In genomic region chr16:11683140-11683539, GRCh38 we compare ENCODE assay signal across 11 cellular contexts. TPM values are rescaled to one million over a fixed set of nuclear protein-coding genes. Genes with fewer than 3 reads are reported as not detected.
DNase-seq lines count a peak whose midpoint lies in the region; ATAC-seq and TF ChIP-seq lines count a peak whose summit lies in the region.
"Had no signal": no experiment of that assay in that cellular context is flagged by ENCODE, and none has a peak within 500 bp of the region (broad histone marks: within the 10 kb centered on the region; RNA-seq: fewer than 3 reads in every experiment).

No MANE protein-coding gene starts in this region.

- no peak for TF ChIP-seq CTCF in CD8-positive, alpha-beta T cell (IDR thresholded peaks at IDR 0.05)
- TF ChIP-seq CTCF in OCI-LY7 (conservative IDR thresholded peaks at IDR 0.05; ENCODE audit: low read length) (no peak), esophagus muscularis mucosa (IDR thresholded peaks at IDR 0.05) (no peak), sigmoid colon (IDR thresholded peaks at IDR 0.05) (no peak), PC-9 (conservative IDR thresholded peaks at IDR 0.05) (no peak)

- WGBS in esophagus muscularis mucosa: 83% methylated on average over 11 of the region's 11 CpGs
- WGBS in sigmoid colon, 2 donors: 87 to 88% methylated on average over 11 of the region's 11 CpGs

- no peak overlapping the region for H2AFZ ChIP-seq in OCI-LY7 (ENCODE audit: low read length)
- no peak overlapping the region for H2AFZ ChIP-seq in PC-9

- TF ChIP-seq EP300 in esophagus muscularis mucosa (IDR thresholded peaks at IDR 0.05) (no peak), sigmoid colon (IDR thresholded peaks at IDR 0.05) (no peak)

- no peaks in the 10 kb centered on the region for H3K9me3 Mint-ChIP-seq in CD8-positive, alpha-beta T cell

- H3K4me3 Mint-ChIP-seq in CD8-positive, alpha-beta T cell: no peak overlapping the region

- no peaks in the 10 kb centered on the region for H3K9me2 ChIP-seq in OCI-LY7 (ENCODE audit: insufficient read depth, low read length)
- no peaks in the 10 kb centered on the region for H3K9me2 ChIP-seq in PC-9 (ENCODE audit: insufficient read depth)

- H3F3A ChIP-seq in PC-9 (ENCODE audit: insufficient read depth, low read depth): peaks cover 4% of the 10 kb centered on the region; the same call in 1 of the 2 replicates

- no peak overlapping the region for H3K4me3 ChIP-seq in CD8-positive, alpha-beta T cell (ENCODE audit: low read depth, low read length)
- H3K4me3 ChIP-seq in OCI-LY7 (ENCODE audit: low read depth, low read length, poor library complexity, severe bottlenecking) (peak overlapping the region; percentile 59), esophagus muscularis mucosa (no peak overlapping the region), sigmoid colon (no peak overlapping the region), PC-9 (no peak overlapping the region)
- H3K4me3 ChIP-seq: dorsolateral prefrontal cortex had no signal

- H3K9me3 ChIP-seq in CD8-positive, alpha-beta T cell (ENCODE audit: low read length): no peaks in the 10 kb centered on the region
- H3K9me3 ChIP-seq in OCI-LY7 (ENCODE audit: low read length) (no peaks in the 10 kb centered on the region), esophagus muscularis mucosa (no peaks in the 10 kb centered on the region), sigmoid colon (no peaks in the 10 kb centered on the region), PC-9 (ENCODE audit: insufficient read depth, low read depth) (no peaks in the 10 kb centered on the region)

- no peak for DNase-seq in CD8-positive, alpha-beta T cell
- DNase-seq in OCI-LY7 (ENCODE audit: low spot score) (peak; percentile 68), esophagus muscularis mucosa (ENCODE audit: extremely low spot score) (no peak), sigmoid colon (peak; percentile 48), PC-9 (no peak), GM03348 (ENCODE audit: low spot score) (no peak)
- DNase-seq: activated CD4-positive, alpha-beta T cell treated with anti-CD3 and anti-CD28 coated beads, Interleukin-2, amount 50 U/mL, for 4 hours; dorsolateral prefrontal cortex; left colon; NCI-H1417 had no signal

- H3K27ac ChIP-seq in CD8-positive, alpha-beta T cell (ENCODE audit: low read depth, low read length): no peak overlapping the region
- H3K27ac ChIP-seq in OCI-LY7 (ENCODE audit: low read depth, low read length, poor library complexity, severe bottlenecking) (peak overlapping the region; percentile 98), esophagus muscularis mucosa (replicated peaks in 1 of 4) (peak overlapping the region; percentile 52 to 72 (median 68)), sigmoid colon (peak overlapping the region; percentile 5 to 76 (median 50)), PC-9 (no peak overlapping the region)

- peaks cover 12% of the 10 kb centered on the region for H3K36me3 ChIP-seq in CD8-positive, alpha-beta T cell (ENCODE audit: insufficient read depth, low read length)
- H3K36me3 ChIP-seq in OCI-LY7 (ENCODE audit: insufficient read depth, low read length) (peaks cover 73% of the 10 kb centered on the region), esophagus muscularis mucosa (peaks cover 17 to 86% (median 63%) of the 10 kb centered on the region in 4 donors), sigmoid colon (peaks cover 0 to 59% (median 29%) of the 10 kb centered on the region in 4 donors), PC-9 (ENCODE audit: low read depth) (peaks cover 32% of the 10 kb centered on the region)

- peaks cover 19% of the 10 kb centered on the region for H3K4me1 ChIP-seq in CD8-positive, alpha-beta T cell (ENCODE audit: insufficient read depth, low read length)
- H3K4me1 ChIP-seq in OCI-LY7 (ENCODE audit: insufficient read depth, low read length, poor library complexity, severe bottlenecking): peaks cover 100% of the 10 kb centered on the region
- H3K4me1 ChIP-seq in esophagus muscularis mucosa: peaks cover 57 to 84% (median 74%) of the 10 kb centered on the region in 4 donors
- peaks cover 0 to 60% (median 47%) of the 10 kb centered on the region in 4 donors for H3K4me1 ChIP-seq in sigmoid colon
- no peaks in the 10 kb centered on the region for H3K4me1 ChIP-seq in PC-9 (replicated peaks; ENCODE audit: insufficient read depth)

- peaks cover 43% of the 10 kb centered on the region for H3K4me1 Mint-ChIP-seq in CD8-positive, alpha-beta T cell (ENCODE audit: low read depth)

- no peaks in the 10 kb centered on the region for H4K20me1 ChIP-seq in OCI-LY7 (ENCODE audit: insufficient read depth, low read length)
- peaks cover 3% of the 10 kb centered on the region; the same call in 1 of the 2 replicates for H4K20me1 ChIP-seq in PC-9 (ENCODE audit: insufficient read depth)

- intact Hi-C loops in CD8-positive, alpha-beta T cell (cut with DNase I, micrococcal nuclease): no loop called here
- intact Hi-C loops in OCI-LY7 (cut with micrococcal nuclease; ENCODE audit: unreplicated experiment): loop anchor here (2.0 to 5.0 kb wide), 2 partner anchors 54 to 284 kb away; partner anchors contain the start of gene TNFRSF17
- intact Hi-C loops in esophagus muscularis mucosa (cut with DNase I): no loop called here
- intact Hi-C loops in sigmoid colon (cut with DNase I): no loop called here
- intact Hi-C loops in PC-9 (cut with micrococcal nuclease; ENCODE audit: unreplicated experiment): no loop called here

- ATAC-seq in CD8-positive, alpha-beta T cell: no peak
- no peak for ATAC-seq in GM18867 (IDR thresholded peaks at IDR 0.05; ENCODE audit: unreplicated experiment)

- CTCF ChIA-PET in CD8-positive, alpha-beta T cell (lab: Charles Lee): interaction anchor here (0.6 to 2.0 kb wide), 2 partner anchors 21 to 31 kb away, joined by 3 to 6 read pairs; no protein-coding TSS in a partner anchor
- CTCF ChIA-PET in OCI-LY7 (lab: Charles Lee; ENCODE audit: unreplicated experiment) (no interaction called here), PC-9 (lab: Charles Lee) (no interaction called here)

- POLR2A ChIA-PET in CD8-positive, alpha-beta T cell (lab: Charles Lee): no interaction called here
- POLR2A ChIA-PET in OCI-LY7 (lab: Charles Lee) (interaction anchor here (0.8 to 1.0 kb wide), 3 partner anchors 18 to 65 kb away, joined by 3 read pairs; no protein-coding TSS in a partner anchor), PC-9 (lab: Charles Lee; ENCODE audit: unreplicated experiment) (no interaction called here)

- BruUV-seq in OCI-LY7 (replicated peaks; lab: Mats Ljungman, UMichigan) (no TSS peak), PC-9 (replicated peaks; lab: Mats Ljungman, UMichigan) (no TSS peak)

- H3K27me3 Mint-ChIP-seq in CD8-positive, alpha-beta T cell (ENCODE audit: low read depth): no peaks in the 10 kb centered on the region

- H3K27me3 ChIP-seq in CD8-positive, alpha-beta T cell (ENCODE audit: insufficient read depth, low read length): no peaks in the 10 kb centered on the region
- H3K27me3 ChIP-seq in esophagus muscularis mucosa: no peaks in the 10 kb centered on the region
- no peaks in the 10 kb centered on the region for H3K27me3 ChIP-seq in sigmoid colon
- H3K27me3 ChIP-seq in PC-9 (ENCODE audit: insufficient read depth, low read depth): no peaks in the 10 kb centered on the region
- H3K27me3 ChIP-seq: dorsolateral prefrontal cortex had no signal

- TF ChIP-seq POLR2A in esophagus muscularis mucosa (IDR thresholded peaks at IDR 0.05; ENCODE audit: low read depth) (no peak), sigmoid colon (IDR thresholded peaks at IDR 0.05) (no peak)

- peaks cover 68% of the 10 kb centered on the region for H3K79me2 ChIP-seq in OCI-LY7 (ENCODE audit: insufficient read depth, low read depth, low read length)
- H3K79me2 ChIP-seq in PC-9 (ENCODE audit: low read depth): no peaks in the 10 kb centered on the region

- peak overlapping the region; percentile 80 for H3K4me2 ChIP-seq in OCI-LY7 (ENCODE audit: low read length)
- no peak overlapping the region for H3K4me2 ChIP-seq in PC-9

- H3K27ac Mint-ChIP-seq in CD8-positive, alpha-beta T cell: peak overlapping the region; percentile 18

- peaks cover 80% of the 10 kb centered on the region for H3K36me3 Mint-ChIP-seq in CD8-positive, alpha-beta T cell

RNA-seq across cellular contexts. Expression of gene SNN, which starts 14.9 kb away (rescaled TPM):
- total RNA-seq in CD8-positive, alpha-beta T cell: 100 to 1,000 TPM; 105 to 107 TPM
- 28.3 and 31.8 TPM in 2 replicates for total RNA-seq in OCI-LY7 (2014; rRNA removed; shearing (Covaris generic))
- total RNA-seq in OCI-LY7 (2022): 27.8 and 31.6 TPM in 2 replicates
- total RNA-seq in esophagus muscularis mucosa: 10 to 100 TPM; 30.7 to 66.9 (median 33.6) TPM
- total RNA-seq in sigmoid colon: 10 to 100 TPM; 10.8 to 15.3 (median 13.5) TPM
- 10 to 100 TPM in 1 of 3 donors, 1 to 10 TPM in 2; 5.1 to 14.4 (median 6.0) TPM for polyA plus RNA-seq in sigmoid colon
- 12.6 and 17.0 TPM in 2 replicates for total RNA-seq in PC-9 (2021)

RNA-seq across cellular contexts. Expression of gene TXNDC11, which starts 59.5 kb away (rescaled TPM):
- 100 to 1,000 TPM; 118 to 130 TPM for total RNA-seq in CD8-positive, alpha-beta T cell
- 79.8 and 96.0 TPM in 2 replicates for total RNA-seq in OCI-LY7 (2014; rRNA removed; shearing (Covaris generic))
- total RNA-seq in OCI-LY7 (2022) (88.6 and 96.7 TPM in 2 replicates), esophagus muscularis mucosa (10 to 100 TPM; 32.4 to 47.2 (median 38.2) TPM), sigmoid colon (10 to 100 TPM; 25.3 to 35.2 (median 28.8) TPM), PC-9 (2021) (30.9 and 40.9 TPM in 2 replicates)
- 10 to 100 TPM; 34.9 to 54.0 (median 37.8) TPM for polyA plus RNA-seq in sigmoid colon

Comparison
In these comparisons a context has a peak if more than half of its experiments do, and no peak if none do; other contexts are left out.
1. DNase-seq: peak in OCI-LY7 (single experiment) and sigmoid colon (single experiment); none in CD8-positive, alpha-beta T cell (0 of 7), esophagus muscularis mucosa (single experiment), PC-9 (0 of 2) and GM03348 (single experiment).
2. H3K27ac ChIP-seq: peak in OCI-LY7 (single experiment), esophagus muscularis mucosa (4 of 4) and sigmoid colon (4 of 4); none in CD8-positive, alpha-beta T cell (single experiment) and PC-9 (single experiment).